Comparison of ENCODE assay signal across 15 cellular contexts in the genomic region with DNA sequence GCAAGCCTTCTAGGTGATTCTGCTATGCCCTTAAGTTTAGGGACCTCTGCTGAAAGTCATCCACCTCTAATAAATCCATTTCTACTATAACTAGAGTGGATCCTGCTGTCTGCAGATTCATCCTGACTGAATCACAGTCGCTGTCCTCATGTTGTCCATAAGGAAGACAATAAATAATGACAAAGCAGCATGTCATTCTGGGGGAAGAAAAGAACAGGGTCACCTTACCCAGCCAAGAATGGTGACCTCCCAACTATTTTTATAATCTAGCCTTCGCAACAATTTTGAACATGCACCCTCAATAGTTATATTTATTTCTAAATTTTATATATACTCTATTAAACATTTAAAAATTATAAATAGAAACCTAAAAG. TPM values are rescaled to one million over a fixed set of nuclear protein-coding genes. Genes with fewer than 3 reads are reported as not detected.
DNase-seq lines count a peak whose midpoint lies in the region; ATAC-seq and TF ChIP-seq lines count a peak whose summit lies in the region.
"Had no signal": no experiment of that assay in that cellular context is flagged by ENCODE, and none has a peak within 500 bp of the region (broad histone marks: within the 10 kb centered on the region; RNA-seq: fewer than 3 reads in every experiment).

No MANE protein-coding gene starts in this region.

- H3K9me3 ChIP-seq in KOPT-K1 (ENCODE audit: insufficient read depth, low read length, poor library complexity, severe bottlenecking) (no peaks in the 10 kb centered on the region), psoas muscle (no peaks in the 10 kb centered on the region)

- H3K4me1 ChIP-seq in psoas muscle, result no peaks in the 10 kb centered on the region

- peak overlapping the region; percentile 73 for H3K4me3 Mint-ChIP-seq in activated CD4-positive, alpha-beta T cell treated with anti-CD3 and anti-CD28 coated beads for 36 hours
- no peak overlapping the region for H3K4me3 Mint-ChIP-seq in activated naive CD8-positive, alpha-beta T cell treated with anti-CD3 and anti-CD28 coated beads for 36 hours
- H3K4me3 Mint-ChIP-seq: dendritic cell treated with granulocyte-macrophage colony-stimulating factor and Interleukin-4, amounts not matched to agents 40 ng/mL and 50 ng/mL, for 4 days had no signal

- peaks cover 2% of the 10 kb centered on the region for H3K36me3 Mint-ChIP-seq in activated CD4-positive, alpha-beta T cell treated with anti-CD3 and anti-CD28 coated beads for 36 hours (ENCODE audit: low read depth)
- H3K36me3 Mint-ChIP-seq in activated naive CD8-positive, alpha-beta T cell treated with anti-CD3 and anti-CD28 coated beads for 36 hours, result peaks cover 6% of the 10 kb centered on the region

- no peaks in the 10 kb centered on the region for H3K27me3 Mint-ChIP-seq in activated CD4-positive, alpha-beta T cell treated with anti-CD3 and anti-CD28 coated beads for 36 hours
- no peaks in the 10 kb centered on the region for H3K27me3 Mint-ChIP-seq in activated naive CD8-positive, alpha-beta T cell treated with anti-CD3 and anti-CD28 coated beads for 36 hours
- H3K27me3 Mint-ChIP-seq: dendritic cell treated with granulocyte-macrophage colony-stimulating factor and Interleukin-4, amounts not matched to agents 40 ng/mL and 50 ng/mL, for 4 days had no signal

- CTCF ChIA-PET in activated CD4-positive, alpha-beta T cell treated with anti-CD3 and anti-CD28 coated beads for 36 hours (lab: Charles Lee), result interaction anchor here (1.0 to 1.6 kb wide), 3 partner anchors 8 to 14 kb away, joined by 4 to 10 read pairs (median 5); no protein-coding TSS in a partner anchor

- no peak for TF ChIP-seq CTCF in psoas muscle (IDR thresholded peaks at IDR 0.05)

- no peak for ATAC-seq in activated CD4-positive, alpha-beta T cell treated with anti-CD3 and anti-CD28 coated beads for 36 hours
- ATAC-seq in psoas muscle (peak in 3 of 4 donors; percentile 27 to 79 (median 77)), HG02885 (IDR thresholded peaks at IDR 0.05; ENCODE audit: poor library complexity, unreplicated experiment) (no peak)

- intact Hi-C loops in activated CD4-positive, alpha-beta T cell treated with anti-CD3 and anti-CD28 coated beads for 36 hours (cut with DNase I, micrococcal nuclease), result loop anchor here (2.0 to 10.0 kb wide), 7 partner anchors 18 to 668 kb away; partner anchors contain the start of genes KATNAL1 (in 1 of the 2) and UBL3 (in 1 of the 2)
- intact Hi-C loops in psoas muscle (cut with DNase I), result no loop called here

- H3K27ac Mint-ChIP-seq in activated CD4-positive, alpha-beta T cell treated with anti-CD3 and anti-CD28 coated beads for 36 hours, result peak overlapping the region; percentile 87
- peak overlapping the region; percentile 90 for H3K27ac Mint-ChIP-seq in activated naive CD8-positive, alpha-beta T cell treated with anti-CD3 and anti-CD28 coated beads for 36 hours
- H3K27ac Mint-ChIP-seq: dendritic cell treated with granulocyte-macrophage colony-stimulating factor and Interleukin-4, amounts not matched to agents 40 ng/mL and 50 ng/mL, for 4 days had no signal

- H3K4me1 Mint-ChIP-seq in activated CD4-positive, alpha-beta T cell treated with anti-CD3 and anti-CD28 coated beads for 36 hours, result peaks cover 79% of the 10 kb centered on the region
- peaks cover 65% of the 10 kb centered on the region for H3K4me1 Mint-ChIP-seq in activated naive CD8-positive, alpha-beta T cell treated with anti-CD3 and anti-CD28 coated beads for 36 hours

- POLR2A ChIA-PET in activated CD4-positive, alpha-beta T cell treated with anti-CD3 and anti-CD28 coated beads for 36 hours (lab: Charles Lee), result interaction anchor here (1.2 kb wide), 1 partner anchor 8 kb away, joined by 3 read pairs; no protein-coding TSS in a partner anchor

- H3K4me3 ChIP-seq in psoas muscle, result no peak overlapping the region

- H3K36me3 ChIP-seq in KOPT-K1 (ENCODE audit: insufficient read depth, low read length) (no peaks in the 10 kb centered on the region), psoas muscle (ENCODE audit: insufficient read depth in 1 of 2, low read depth in 1 of 2) (no peaks in the 10 kb centered on the region)

- H3K27ac ChIP-seq in KOPT-K1 (ENCODE audit: low read depth, low read length, poor library complexity, severe bottlenecking), result peak overlapping the region; percentile 98
- H3K27ac ChIP-seq in psoas muscle, result no peak overlapping the region
- no peak overlapping the region for H3K27ac ChIP-seq in caudate nucleus (ENCODE audit: low read depth, low read length)
- H3K27ac ChIP-seq: RWPE1 had no signal

- 38 to 55% (median 51%) methylated on average over 2 of the region's 2 CpGs for WGBS in psoas muscle, 3 donors

- no peaks in the 10 kb centered on the region for H3K27me3 ChIP-seq in psoas muscle (ENCODE audit: insufficient read depth in 3 of 3, low read length in 2 of 3)

- DNase-seq in activated CD4-positive, alpha-beta T cell treated with anti-CD3 and anti-CD28 coated beads for 36 hours, result no peak
- DNase-seq in activated CD4-positive, alpha-beta T cell treated with anti-CD3 and anti-CD28 coated beads, Interleukin-2, amount 50 U/mL, for 4 hours, result no peak
- no peak for DNase-seq in activated naive CD8-positive, alpha-beta T cell treated with anti-CD3 and anti-CD28 coated beads for 36 hours
- DNase-seq in psoas muscle (no peak), nucleus accumbens (lab: John Stamatoyannopoulos, UW) (no peak), caudate nucleus (lab: John Stamatoyannopoulos, UW) (no peak)
- DNase-seq: COR-L47, GOT3, NCI-H1694 had no signal

- H3K9me3 Mint-ChIP-seq in activated CD4-positive, alpha-beta T cell treated with anti-CD3 and anti-CD28 coated beads for 36 hours (ENCODE audit: low read depth), result peaks cover 3% of the 10 kb centered on the region
- no peaks in the 10 kb centered on the region for H3K9me3 Mint-ChIP-seq in activated naive CD8-positive, alpha-beta T cell treated with anti-CD3 and anti-CD28 coated beads for 36 hours
- H3K9me3 Mint-ChIP-seq: dendritic cell treated with granulocyte-macrophage colony-stimulating factor and Interleukin-4, amounts not matched to agents 40 ng/mL and 50 ng/mL, for 4 days had no signal

RNA-seq across cellular contexts. Expression of gene UBE2L5, which starts 45.0 kb away (rescaled TPM):
- total RNA-seq in activated CD4-positive, alpha-beta T cell treated with anti-CD3 and anti-CD28 coated beads for 36 hours, result under 1 TPM in 1 of 2 experiments, not detected in 1; 0.11 TPM
- not detected for total RNA-seq in activated naive CD8-positive, alpha-beta T cell treated with anti-CD3 and anti-CD28 coated beads for 36 hours
- not detected for total RNA-seq in psoas muscle
- not detected for polyA plus RNA-seq in psoas muscle
- total RNA-seq: A172, astrocyte had no signal

Comparison
In these comparisons a context has a peak if more than half of its experiments do, and no peak if none do; other contexts are left out.
1. ATAC-seq: peak in psoas muscle (3 of 4); none in activated CD4-positive, alpha-beta T cell treated with anti-CD3 and anti-CD28 coated beads for 36 hours (single experiment) and HG02885 (single experiment).
2. intact Hi-C loops: an anchor here in activated CD4-positive, alpha-beta T cell treated with anti-CD3 and anti-CD28 coated beads for 36 hours (2.0 to 10.0 kb wide); none called in psoas muscle.